1 cellular context compared by ENCODE assay signal in genomic region chr3:4633078-4634004, GRCh38.
TF ChIP-seq lines count a peak whose summit lies in the region.

No MANE protein-coding gene starts in this region.

TF ChIP-seq in K562, 482 proteins besides CTCF, POLR2A, EP300 and RAD21 (continued from another document):
- TF ChIP-seq JUND (IDR thresholded peaks at IDR 0.05; ENCODE audit: borderline replicate concordance, low read depth, low read length) (0 out of 2 replicates have a peak, but pooled peaks have one; percentile 21), JUND (tag; IDR thresholded peaks at IDR 0.05; ENCODE audit: borderline replicate concordance, low read depth, low read length) (peak; percentile 22; the same call in 1 of the 3 replicates), TOE1 (IDR thresholded peaks at IDR 0.05; ENCODE audit: borderline replicate concordance) (0 out of 2 replicates have a peak, but pooled peaks have one; percentile 22), TOE1 (CRISPR knock-in tag; IDR thresholded peaks at IDR 0.05; ENCODE audit: borderline replicate concordance, low read depth) (no peak), SRF (CRISPR knock-in tag; IDR thresholded peaks at IDR 0.05) (peak in 1 of 2 experiments; percentile 94; a peak in 2 of 4 replicates), CCNT2 (IDR thresholded peaks at IDR 0.05; ENCODE audit: borderline replicate concordance, extremely low read depth, insufficient read length, low read depth, low read length) (no peak), RUNX1 (IDR thresholded peaks at IDR 0.05; ENCODE audit: low read depth) (no peak), SMAD4 (CRISPR knock-in tag; conservative IDR thresholded peaks at IDR 0.05) (peak; percentile 53; the same call in 1 of the 2 replicates), JUN (IDR thresholded peaks at IDR 0.05; ENCODE audit: borderline replicate concordance, low read depth, low read length) (no peak), JUN (CRISPR knock-in tag; IDR thresholded peaks at IDR 0.05; ENCODE audit: borderline replicate concordance) (no peak), SMAD3 (CRISPR knock-in tag; conservative IDR thresholded peaks at IDR 0.05) (0 out of 2 replicates have a peak, but pooled peaks have one; percentile 39), ESRRA (IDR thresholded peaks at IDR 0.05; ENCODE audit: borderline replicate concordance, low read depth) (no peak), KLF16 (IDR thresholded peaks at IDR 0.05) (peak; percentile 51), ZNF140 (CRISPR knock-in tag; IDR thresholded peaks at IDR 0.05) (no peak), MAZ (CRISPR knock-in tag; conservative IDR thresholded peaks at IDR 0.05 in 1 of 2, IDR thresholded peaks at IDR 0.05 in 1 of 2) (peak in 1 of 2 experiments; percentile 11; a peak in 1 of 4 replicates), FOXK2 (conservative IDR thresholded peaks at IDR 0.05 in 1 of 2, IDR thresholded peaks at IDR 0.05 in 1 of 2; ENCODE audit: low read depth in 2 of 2) (peak; percentile 52 to 58; a peak in 1 of 4 replicates), SPI1 (IDR thresholded peaks at IDR 0.05; ENCODE audit: borderline replicate concordance, low read depth, low read length) (no peak), TBL1XR1 (IDR thresholded peaks at IDR 0.05; ENCODE audit: low read length in 2 of 2) (0 out of 4 replicates have a peak, but pooled peaks of 1 of the 2 experiments have one; percentile 33), ZNF707 (CRISPR knock-in tag; conservative IDR thresholded peaks at IDR 0.05) (no peak), DEAF1 (CRISPR knock-in tag; IDR thresholded peaks at IDR 0.05) (peak; percentile 89), NCOA4 (IDR thresholded peaks at IDR 0.05; ENCODE audit: partially characterized antibody) (no peak)
- TF ChIP-seq, protein P1, sequence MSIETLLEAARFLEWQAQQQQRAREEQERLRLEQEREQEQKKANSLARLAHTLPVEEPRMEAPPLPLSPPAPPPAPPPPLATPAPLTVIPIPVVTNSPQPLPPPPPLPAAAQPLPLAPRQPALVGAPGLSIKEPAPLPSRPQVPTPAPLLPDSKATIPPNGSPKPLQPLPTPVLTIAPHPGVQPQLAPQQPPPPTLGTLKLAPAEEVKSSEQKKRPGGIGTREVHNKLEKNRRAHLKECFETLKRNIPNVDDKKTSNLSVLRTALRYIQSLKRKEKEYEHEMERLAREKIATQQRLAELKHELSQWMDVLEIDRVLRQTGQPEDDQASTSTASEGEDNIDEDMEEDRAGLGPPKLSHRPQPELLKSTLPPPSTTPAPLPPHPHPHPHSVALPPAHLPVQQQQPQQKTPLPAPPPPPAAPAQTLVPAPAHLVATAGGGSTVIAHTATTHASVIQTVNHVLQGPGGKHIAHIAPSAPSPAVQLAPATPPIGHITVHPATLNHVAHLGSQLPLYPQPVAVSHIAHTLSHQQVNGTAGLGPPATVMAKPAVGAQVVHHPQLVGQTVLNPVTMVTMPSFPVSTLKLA (conservative IDR thresholded peaks at IDR 0.05) = 0 out of 4 replicates have a peak, but pooled peaks of 1 of the 2 experiments have one; percentile 21
- TF ChIP-seq, protein P2, sequence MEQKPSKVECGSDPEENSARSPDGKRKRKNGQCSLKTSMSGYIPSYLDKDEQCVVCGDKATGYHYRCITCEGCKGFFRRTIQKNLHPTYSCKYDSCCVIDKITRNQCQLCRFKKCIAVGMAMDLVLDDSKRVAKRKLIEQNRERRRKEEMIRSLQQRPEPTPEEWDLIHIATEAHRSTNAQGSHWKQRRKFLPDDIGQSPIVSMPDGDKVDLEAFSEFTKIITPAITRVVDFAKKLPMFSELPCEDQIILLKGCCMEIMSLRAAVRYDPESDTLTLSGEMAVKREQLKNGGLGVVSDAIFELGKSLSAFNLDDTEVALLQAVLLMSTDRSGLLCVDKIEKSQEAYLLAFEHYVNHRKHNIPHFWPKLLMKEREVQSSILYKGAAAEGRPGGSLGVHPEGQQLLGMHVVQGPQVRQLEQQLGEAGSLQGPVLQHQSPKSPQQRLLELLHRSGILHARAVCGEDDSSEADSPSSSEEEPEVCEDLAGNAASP (IDR thresholded peaks at IDR 0.05) = no peak
- TF ChIP-seq, protein P3, sequence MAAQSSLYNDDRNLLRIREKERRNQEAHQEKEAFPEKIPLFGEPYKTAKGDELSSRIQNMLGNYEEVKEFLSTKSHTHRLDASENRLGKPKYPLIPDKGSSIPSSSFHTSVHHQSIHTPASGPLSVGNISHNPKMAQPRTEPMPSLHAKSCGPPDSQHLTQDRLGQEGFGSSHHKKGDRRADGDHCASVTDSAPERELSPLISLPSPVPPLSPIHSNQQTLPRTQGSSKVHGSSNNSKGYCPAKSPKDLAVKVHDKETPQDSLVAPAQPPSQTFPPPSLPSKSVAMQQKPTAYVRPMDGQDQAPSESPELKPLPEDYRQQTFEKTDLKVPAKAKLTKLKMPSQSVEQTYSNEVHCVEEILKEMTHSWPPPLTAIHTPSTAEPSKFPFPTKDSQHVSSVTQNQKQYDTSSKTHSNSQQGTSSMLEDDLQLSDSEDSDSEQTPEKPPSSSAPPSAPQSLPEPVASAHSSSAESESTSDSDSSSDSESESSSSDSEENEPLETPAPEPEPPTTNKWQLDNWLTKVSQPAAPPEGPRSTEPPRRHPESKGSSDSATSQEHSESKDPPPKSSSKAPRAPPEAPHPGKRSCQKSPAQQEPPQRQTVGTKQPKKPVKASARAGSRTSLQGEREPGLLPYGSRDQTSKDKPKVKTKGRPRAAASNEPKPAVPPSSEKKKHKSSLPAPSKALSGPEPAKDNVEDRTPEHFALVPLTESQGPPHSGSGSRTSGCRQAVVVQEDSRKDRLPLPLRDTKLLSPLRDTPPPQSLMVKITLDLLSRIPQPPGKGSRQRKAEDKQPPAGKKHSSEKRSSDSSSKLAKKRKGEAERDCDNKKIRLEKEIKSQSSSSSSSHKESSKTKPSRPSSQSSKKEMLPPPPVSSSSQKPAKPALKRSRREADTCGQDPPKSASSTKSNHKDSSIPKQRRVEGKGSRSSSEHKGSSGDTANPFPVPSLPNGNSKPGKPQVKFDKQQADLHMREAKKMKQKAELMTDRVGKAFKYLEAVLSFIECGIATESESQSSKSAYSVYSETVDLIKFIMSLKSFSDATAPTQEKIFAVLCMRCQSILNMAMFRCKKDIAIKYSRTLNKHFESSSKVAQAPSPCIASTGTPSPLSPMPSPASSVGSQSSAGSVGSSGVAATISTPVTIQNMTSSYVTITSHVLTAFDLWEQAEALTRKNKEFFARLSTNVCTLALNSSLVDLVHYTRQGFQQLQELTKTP (IDR thresholded peaks at IDR 0.05; ENCODE audit: low read depth in 1 of 2, partially characterized antibody in 2 of 2) = peak in 1 of 2 experiments; percentile 22
- TF ChIP-seq, protein P4, sequence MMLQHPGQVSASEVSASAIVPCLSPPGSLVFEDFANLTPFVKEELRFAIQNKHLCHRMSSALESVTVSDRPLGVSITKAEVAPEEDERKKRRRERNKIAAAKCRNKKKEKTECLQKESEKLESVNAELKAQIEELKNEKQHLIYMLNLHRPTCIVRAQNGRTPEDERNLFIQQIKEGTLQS (IDR thresholded peaks at IDR 0.05) = no peak
- TF ChIP-seq, protein P4 (CRISPR knock-in tag; conservative IDR thresholded peaks at IDR 0.05) = 0 out of 2 replicates have a peak, but pooled peaks have one; percentile 32
- TF ChIP-seq, protein P5, sequence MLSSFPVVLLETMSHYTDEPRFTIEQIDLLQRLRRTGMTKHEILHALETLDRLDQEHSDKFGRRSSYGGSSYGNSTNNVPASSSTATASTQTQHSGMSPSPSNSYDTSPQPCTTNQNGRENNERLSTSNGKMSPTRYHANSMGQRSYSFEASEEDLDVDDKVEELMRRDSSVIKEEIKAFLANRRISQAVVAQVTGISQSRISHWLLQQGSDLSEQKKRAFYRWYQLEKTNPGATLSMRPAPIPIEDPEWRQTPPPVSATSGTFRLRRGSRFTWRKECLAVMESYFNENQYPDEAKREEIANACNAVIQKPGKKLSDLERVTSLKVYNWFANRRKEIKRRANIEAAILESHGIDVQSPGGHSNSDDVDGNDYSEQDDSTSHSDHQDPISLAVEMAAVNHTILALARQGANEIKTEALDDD (IDR thresholded peaks at IDR 0.05) = peak; percentile 63
- TF ChIP-seq, protein P6, sequence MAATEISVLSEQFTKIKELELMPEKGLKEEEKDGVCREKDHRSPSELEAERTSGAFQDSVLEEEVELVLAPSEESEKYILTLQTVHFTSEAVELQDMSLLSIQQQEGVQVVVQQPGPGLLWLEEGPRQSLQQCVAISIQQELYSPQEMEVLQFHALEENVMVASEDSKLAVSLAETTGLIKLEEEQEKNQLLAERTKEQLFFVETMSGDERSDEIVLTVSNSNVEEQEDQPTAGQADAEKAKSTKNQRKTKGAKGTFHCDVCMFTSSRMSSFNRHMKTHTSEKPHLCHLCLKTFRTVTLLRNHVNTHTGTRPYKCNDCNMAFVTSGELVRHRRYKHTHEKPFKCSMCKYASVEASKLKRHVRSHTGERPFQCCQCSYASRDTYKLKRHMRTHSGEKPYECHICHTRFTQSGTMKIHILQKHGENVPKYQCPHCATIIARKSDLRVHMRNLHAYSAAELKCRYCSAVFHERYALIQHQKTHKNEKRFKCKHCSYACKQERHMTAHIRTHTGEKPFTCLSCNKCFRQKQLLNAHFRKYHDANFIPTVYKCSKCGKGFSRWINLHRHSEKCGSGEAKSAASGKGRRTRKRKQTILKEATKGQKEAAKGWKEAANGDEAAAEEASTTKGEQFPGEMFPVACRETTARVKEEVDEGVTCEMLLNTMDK (IDR thresholded peaks at IDR 0.05; ENCODE audit: borderline replicate concordance, insufficient read depth, low read depth, low read length, poor library complexity, severe bottlenecking) = peak; percentile 6
